ENCODE assay signal across 9 cellular contexts in genomic region chr9:68546596-68547390, GRCh38. TPM values are rescaled to one million over a fixed set of nuclear protein-coding genes. Genes with fewer than 3 reads are reported as not detected.
A peak's percentile ranks its signal among the peaks of the same experiment; 100 is the strongest.
DNase-seq lines count a peak whose midpoint lies in the region; ATAC-seq and TF ChIP-seq lines count a peak whose summit lies in the region.
"Had no signal": no experiment of that assay in that cellular context is flagged by ENCODE, and none has a peak within 500 bp of the region (broad histone marks: within the 10 kb centered on the region; RNA-seq: fewer than 3 reads in every experiment).

No MANE protein-coding gene starts in this region.

- TF ChIP-seq EP300 in suprapubic skin (IDR thresholded peaks at IDR 0.05): no peak

- H3K27me3 ChIP-seq in GM06990 (replicated peaks; ENCODE audit: control insufficient read depth, insufficient read depth, low read length) (no peaks in the 10 kb centered on the region), HL-60 (ENCODE audit: insufficient read depth, poor library complexity, severe bottlenecking) (no peaks in the 10 kb centered on the region), heart left ventricle (no peaks in the 10 kb centered on the region), suprapubic skin (no peaks in the 10 kb centered on the region), prostate gland (replicated peaks; ENCODE audit: insufficient read depth) (no peaks in the 10 kb centered on the region)

- H3K9me3 ChIP-seq in heart left ventricle (no peaks in the 10 kb centered on the region), suprapubic skin (no peaks in the 10 kb centered on the region), prostate gland (no peaks in the 10 kb centered on the region)
- H3K9me3 ChIP-seq: thoracic aorta had no signal

- H3K27ac ChIP-seq in HL-60 (replicated peaks): peak overlapping the region; percentile 82
- H3K27ac ChIP-seq in heart left ventricle: peak overlapping the region in 6 of 12 donors; percentile 7 to 91 (median 34)
- H3K27ac ChIP-seq in suprapubic skin: peak overlapping the region; percentile 50
- H3K27ac ChIP-seq in prostate gland: no peak overlapping the region
- H3K27ac ChIP-seq: thoracic aorta had no signal

- no peak overlapping the region for H3K4me3 ChIP-seq in GM06990 (replicated peaks; ENCODE audit: low read depth, low read length)
- no peak overlapping the region for H3K4me3 ChIP-seq in HL-60 (replicated peaks; ENCODE audit: insufficient read depth, low read length)
- H3K4me3 ChIP-seq in heart left ventricle: peak overlapping the region in 1 of 12 donors; percentile 23
- H3K4me3 ChIP-seq in suprapubic skin: no peak overlapping the region
- no peak overlapping the region for H3K4me3 ChIP-seq in prostate gland
- H3K4me3 ChIP-seq: thoracic aorta had no signal

- intact Hi-C loops in heart left ventricle (cut with DNase I): loop anchor here in 1 of 10 donors (10.0 kb wide), 1 partner anchor 62 kb away; no protein-coding TSS in a partner anchor
- intact Hi-C loops in prostate gland (cut with DNase I): no loop called here

- WGBS in heart left ventricle, 4 donors: 53 to 63% (median 58%) methylated on average over 6 of the region's 6 CpGs
- WGBS in suprapubic skin: 71% methylated on average over 6 of the region's 6 CpGs
- WGBS in prostate gland: 79% methylated on average over 6 of the region's 6 CpGs

- H3K4me1 ChIP-seq in heart left ventricle (peaks cover 0 to 43% (median 7%) of the 10 kb centered on the region in 12 donors), suprapubic skin (no peaks in the 10 kb centered on the region), prostate gland (replicated peaks) (no peaks in the 10 kb centered on the region)

- TF ChIP-seq CTCF in GM06990 (IDR thresholded peaks at IDR 0.05; ENCODE audit: insufficient read depth, low read length, poor library complexity, severe bottlenecking): no peak
- TF ChIP-seq CTCF in HL-60 (IDR thresholded peaks at IDR 0.05; ENCODE audit: insufficient read depth, low read length): no peak
- TF ChIP-seq CTCF in heart left ventricle (IDR thresholded peaks at IDR 0.05): no peak
- TF ChIP-seq CTCF in suprapubic skin (IDR thresholded peaks at IDR 0.05): no peak
- no peak for TF ChIP-seq CTCF in prostate gland (IDR thresholded peaks at IDR 0.05)

- peak; percentile 85 for ATAC-seq in GM21447 (IDR thresholded peaks at IDR 0.05; ENCODE audit: unreplicated experiment)
- ATAC-seq in heart left ventricle: peak; percentile 51 to 87 (median 67)

- no peaks in the 10 kb centered on the region for H3K36me3 ChIP-seq in GM06990 (ENCODE audit: control insufficient read depth, insufficient read depth, low read length)
- H3K36me3 ChIP-seq in heart left ventricle: no peaks in the 10 kb centered on the region
- no peaks in the 10 kb centered on the region for H3K36me3 ChIP-seq in suprapubic skin
- no peaks in the 10 kb centered on the region for H3K36me3 ChIP-seq in prostate gland
- H3K36me3 ChIP-seq: thoracic aorta had no signal

- DNase-seq in GM06990 (ENCODE audit: extremely low read depth, insufficient read length): peak; percentile 68
- DNase-seq in HL-60 (ENCODE audit: low read depth in 1 of 2, low spot score in 1 of 2): peak; percentile 28 to 91
- DNase-seq in heart left ventricle: no peak
- DNase-seq in suprapubic skin (ENCODE audit: low spot score in 2 of 2): no peak
- DNase-seq in HPDE6-E6E7 (ENCODE audit: extremely low spot score): no peak
- no peak for DNase-seq in cerebellar cortex (ENCODE audit: low spot score)
- no peak for DNase-seq in prostate gland (ENCODE audit: low spot score)

- TF ChIP-seq POLR2A in heart left ventricle (IDR thresholded peaks at IDR 0.05) (no peak), suprapubic skin (IDR thresholded peaks at IDR 0.05) (no peak), prostate gland (IDR thresholded peaks at IDR 0.05) (no peak)

RNA-seq across cellular contexts. Expression of gene TMEM252, which starts 6.1 kb away (rescaled TPM):
- total RNA-seq in heart left ventricle: not detected
- not detected for polyA plus RNA-seq in heart left ventricle
- total RNA-seq in suprapubic skin: not detected
- not detected for total RNA-seq in prostate gland
- total RNA-seq: thoracic aorta had no signal

Comparison
In these comparisons a context has a peak if more than half of its experiments do, and no peak if none do; other contexts are left out.
1. DNase-seq: peak in GM06990 (single experiment) and HL-60 (2 of 2); none in heart left ventricle (0 of 5), suprapubic skin (0 of 2), HPDE6-E6E7 (single experiment), cerebellar cortex (single experiment) and prostate gland (single experiment).
2. H3K27ac ChIP-seq: peak in HL-60 (single experiment) and suprapubic skin (single experiment); none in prostate gland (0 of 2).